9 cellular contexts compared by ENCODE assay signal in genomic region chr11:19979519-19979845, GRCh38.
DNase-seq lines count a peak whose midpoint lies in the region; ATAC-seq, FAIRE-seq and TF ChIP-seq lines count a peak whose summit lies in the region.
"Had no signal": no experiment of that assay in that cellular context is flagged by ENCODE, and none has a peak within 500 bp of the region (broad histone marks: within the 10 kb centered on the region; RNA-seq: fewer than 3 reads in every experiment).

No MANE protein-coding gene starts in this region.

- in situ Hi-C loops in brain microvascular endothelial cell (cut with HindIII; ENCODE audit: low pct_ligation_motif_present, low sequenced_read_pairs) = no loop called here

- peaks cover 69% of the 10 kb centered on the region for H3K4me1 ChIP-seq in A549

- TF ChIP-seq CTCF in A549 (IDR thresholded peaks at IDR 0.05) (no peak), brain microvascular endothelial cell (IDR thresholded peaks at IDR 0.05; ENCODE audit: low read depth, low read length, missing control alignments) (no peak), lower leg skin (IDR thresholded peaks at IDR 0.05) (no peak)

- TF ChIP-seq RAD21 in A549 (conservative IDR thresholded peaks at IDR 0.05 in 1 of 2, IDR thresholded peaks at IDR 0.05 in 1 of 2) = no peak

- H3K4me3 ChIP-seq in A549 = no peak overlapping the region; the same call in 2 of the 3 replicates
- no peak overlapping the region for H3K4me3 ChIP-seq in brain microvascular endothelial cell (ENCODE audit: low read depth, low read length)
- no peak overlapping the region for H3K4me3 ChIP-seq in lower leg skin (ENCODE audit: low read depth, poor library complexity, severe bottlenecking)

- FAIRE-seq in A549 (lab: Jason Lieb, UNC) = no peak

- no peak for TF ChIP-seq POLR2A in A549 (IDR thresholded peaks at IDR 0.05; ENCODE audit: low read length)
- TF ChIP-seq POLR2A in lower leg skin (IDR thresholded peaks at IDR 0.05) = no peak

- POLR2A ChIA-PET in A549 (lab: Yijun Ruan, JAX) = no interaction called here

- no peaks in the 10 kb centered on the region for H3K9me3 ChIP-seq in A549

- TF ChIP-seq EP300 in A549 (IDR thresholded peaks at IDR 0.05) = no peak

- CTCF ChIA-PET in A549 (lab: Yijun Ruan, JAX) = interaction anchor here (0.6 to 3.6 kb wide), 11 partner anchors 10 to 806 kb away, joined by 3 to 20 read pairs (median 6); no protein-coding TSS in a partner anchor

- DNase-seq in A549 (ENCODE audit: low read depth in 1 of 2, low spot score in 1 of 2) (no peak), GM19240 (ENCODE audit: insufficient read length, low spot score) (peak; percentile 6), brain microvascular endothelial cell (no peak), NCI-H345 (lab: John Stamatoyannopoulos, UW) (no peak), NCI-H146 treated with DMSO at 0.1 percent for 48 hours (lab: John Stamatoyannopoulos, UW; ENCODE audit: unreplicated experiment) (no peak), lower leg skin (ENCODE audit: low spot score in 2 of 2) (no peak), NCI-H1694 (lab: John Stamatoyannopoulos, UW) (no peak)
- DNase-seq: SHP77 treated with DMSO at 0.1 percent for 48 hours had no signal

- H3K36me3 ChIP-seq in brain microvascular endothelial cell (replicated peaks) = no peaks in the 10 kb centered on the region

- H3K27ac ChIP-seq in A549 = peak overlapping the region; percentile 91 to 99
- H3K27ac ChIP-seq in brain microvascular endothelial cell = peak overlapping the region; percentile 79

- peak overlapping the region; percentile 70 for H3K4me2 ChIP-seq in A549

- no peaks in the 10 kb centered on the region for H3K27me3 ChIP-seq in brain microvascular endothelial cell (replicated peaks)

- intact Hi-C loops in lower leg skin (cut with DNase I; ENCODE audit: low total_unique reads) = no loop called here

- no peak for ATAC-seq in A549
- ATAC-seq in HG02981 (IDR thresholded peaks at IDR 0.05; ENCODE audit: unreplicated experiment) = peak; percentile 67

- WGBS in A549 (ENCODE audit: missing lambda C conversion rate) = 95% methylated on average over 5 of the region's 5 CpGs
- 90 to 97% methylated on average over 5 of the region's 5 CpGs for WGBS in lower leg skin, 2 donors

TF ChIP-seq in A549, 52 proteins besides CTCF, POLR2A, EP300 and RAD21:
- TF ChIP-seq CEBPB (IDR thresholded peaks at IDR 0.05) = no peak
- no peak for TF ChIP-seq EHMT2 (IDR thresholded peaks at IDR 0.05; ENCODE audit: low read depth)
- no peak for TF ChIP-seq ELK1 (IDR thresholded peaks at IDR 0.05; ENCODE audit: low read depth, low read length)
- no peak for TF ChIP-seq RARB (CRISPR knock-in tag; IDR thresholded peaks at IDR 0.05)
- no peak for TF ChIP-seq ZNF302 (CRISPR knock-in tag; IDR thresholded peaks at IDR 0.05)
- no peak for TF ChIP-seq HES2 (IDR thresholded peaks at IDR 0.05)
- TF ChIP-seq REST (IDR thresholded peaks at IDR 0.05) = no peak
- TF ChIP-seq CBX8 (IDR thresholded peaks at IDR 0.05) = no peak
- TF ChIP-seq HEYL (CRISPR knock-in tag; IDR thresholded peaks at IDR 0.05) = no peak
- TF ChIP-seq TP53 (CRISPR knock-in tag; IDR thresholded peaks at IDR 0.05) = no peak
- no peak for TF ChIP-seq ZSCAN20 (CRISPR knock-in tag; IDR thresholded peaks at IDR 0.05)
- TF ChIP-seq RNF2 (IDR thresholded peaks at IDR 0.05; ENCODE audit: borderline replicate concordance, low read depth) = no peak
- TF ChIP-seq HOXB13 (CRISPR knock-in tag; IDR thresholded peaks at IDR 0.05; ENCODE audit: low read depth) = no peak
- TF ChIP-seq KDM5A (IDR thresholded peaks at IDR 0.05) = no peak
- TF ChIP-seq POLR2AphosphoS2 (conservative IDR thresholded peaks at IDR 0.05; ENCODE audit: low read length) = no peak
- TF ChIP-seq RCOR1 (IDR thresholded peaks at IDR 0.05; ENCODE audit: low read depth, low read length) = no peak
- no peak for TF ChIP-seq BCL3 (IDR thresholded peaks at IDR 0.05)
- no peak for TF ChIP-seq NPAS2 (CRISPR knock-in tag; IDR thresholded peaks at IDR 0.05; ENCODE audit: borderline replicate concordance)
- no peak for TF ChIP-seq GATA3 (IDR thresholded peaks at IDR 0.05; ENCODE audit: borderline replicate concordance)
